ENCODE assay signal across 8 cellular contexts in genomic region chr1:7940745-7941436, GRCh38. TPM values are rescaled to one million over a fixed set of nuclear protein-coding genes. Genes with fewer than 3 reads are reported as not detected.
DNase-seq lines count a peak whose midpoint lies in the region; ATAC-seq and TF ChIP-seq lines count a peak whose summit lies in the region.

Gene TNFRSF9 (minus strand): TSS chr1:7940839. CDS start chr1:7939994, 845 bp downstream.

- ATAC-seq in activated naive CD8-positive, alpha-beta T cell treated with anti-CD3 and anti-CD28 coated beads, Interleukin-2, amount 50 U/mL, for 24 hours: peak; percentile 86

- peak; percentile 92 for DNase-seq in activated naive CD8-positive, alpha-beta T cell treated with anti-CD3 and anti-CD28 coated beads, Interleukin-2, amount 50 U/mL, for 24 hours
- DNase-seq in osteoblast (ENCODE audit: insufficient read length, low spot score, missing footprints): no peak
- DNase-seq in NCI-H2196 treated with DMSO at 0.1 percent for 48 hours (lab: John Stamatoyannopoulos, UW; ENCODE audit: unreplicated experiment): no peak
- no peak for DNase-seq in HuH-7 (ENCODE audit: low spot score)
- DNase-seq in NCI-H146 treated with DMSO at 0.1 percent for 48 hours (lab: John Stamatoyannopoulos, UW; ENCODE audit: unreplicated experiment): no peak
- no peak for DNase-seq in NCI-H1105 treated with DMSO at 0.1 percent for 48 hours (lab: John Stamatoyannopoulos, UW)

- H3K36me3 ChIP-seq in osteoblast (ENCODE audit: insufficient read depth, low read length): no peaks in the 10 kb centered on the region

- H3K36me3 Mint-ChIP-seq in activated naive CD8-positive, alpha-beta T cell treated with anti-CD3 and anti-CD28 coated beads, Interleukin-2, amount 50 U/mL, for 24 hours (ENCODE audit: low read depth): peaks cover 48% of the 10 kb centered on the region

- no peak within 1 kb of the TSS for H2AFZ ChIP-seq in osteoblast (ENCODE audit: low read length)

- no peaks in the 10 kb centered on the region for H3K9me3 ChIP-seq in osteoblast (ENCODE audit: low read depth, low read length)

- no peaks in the 10 kb centered on the region for H3K27me3 Mint-ChIP-seq in activated naive CD8-positive, alpha-beta T cell treated with anti-CD3 and anti-CD28 coated beads, Interleukin-2, amount 50 U/mL, for 24 hours

- H3K4me3 ChIP-seq in GM08714 (ENCODE audit: low read length): peak within 1 kb of the TSS; percentile 9
- H3K4me3 ChIP-seq in osteoblast (ENCODE audit: insufficient read depth, low read length): no peak within 1 kb of the TSS

- H3K4me1 ChIP-seq in osteoblast (ENCODE audit: insufficient read depth, low read length): peaks cover 19% of the 10 kb centered on the region

- intact Hi-C loops in T-helper 1 cell treated with Interleukin-12 subunit alpha and Interleukin-12 subunit beta and Interleukin-4 antibody, amounts not matched to agents 30 ng/mL and 1 ng/mL, for 36 hours (cut with micrococcal nuclease): loop anchor here (1.0 kb wide), 1 partner anchor 8 kb away; no protein-coding TSS in a partner anchor

- H3K27ac ChIP-seq in osteoblast (ENCODE audit: low read depth, low read length): no peak within 1 kb of the TSS

- H4K20me1 ChIP-seq in osteoblast (ENCODE audit: insufficient read depth, low read length): no peaks in the 10 kb centered on the region

- no peaks in the 10 kb centered on the region for H3K79me2 ChIP-seq in osteoblast (ENCODE audit: insufficient read depth, low read length)

- peak within 1 kb of the TSS; percentile 99 for H3K27ac Mint-ChIP-seq in activated naive CD8-positive, alpha-beta T cell treated with anti-CD3 and anti-CD28 coated beads, Interleukin-2, amount 50 U/mL, for 24 hours

- H3K9me3 Mint-ChIP-seq in activated naive CD8-positive, alpha-beta T cell treated with anti-CD3 and anti-CD28 coated beads, Interleukin-2, amount 50 U/mL, for 24 hours: peaks cover 3% of the 10 kb centered on the region

- H3K4me2 ChIP-seq in osteoblast (ENCODE audit: insufficient read depth, low read length): peak within 1 kb of the TSS; percentile 4

- H3K27me3 ChIP-seq in osteoblast (ENCODE audit: insufficient read depth, low read length): peaks cover 32% of the 10 kb centered on the region

- H3K4me1 Mint-ChIP-seq in activated naive CD8-positive, alpha-beta T cell treated with anti-CD3 and anti-CD28 coated beads, Interleukin-2, amount 50 U/mL, for 24 hours: peaks cover 64% of the 10 kb centered on the region

- TF ChIP-seq CTCF in osteoblast (IDR thresholded peaks at IDR 0.05; ENCODE audit: extremely low read depth, low read depth, low read length): no peak

- H3K4me3 Mint-ChIP-seq in activated naive CD8-positive, alpha-beta T cell treated with anti-CD3 and anti-CD28 coated beads, Interleukin-2, amount 50 U/mL, for 24 hours: peak within 1 kb of the TSS; percentile 93

RNA-seq across cellular contexts. Expression of gene TNFRSF9, which starts in this region (rescaled TPM):
- total RNA-seq in T-helper 1 cell treated with Interleukin-12 subunit alpha and Interleukin-12 subunit beta and Interleukin-4 antibody, amounts not matched to agents 30 ng/mL and 1 ng/mL, for 36 hours: 13.8 and 13.9 TPM in 2 replicates
- total RNA-seq in osteoblast: under 0.01 TPM in 2 replicates

Comparison
In these comparisons a context has a peak if more than half of its experiments do, and no peak if none do; other contexts are left out.
1. RNA of gene TNFRSF9 (total RNA-seq): 13.8 to 13.9 TPM in T-helper 1 cell treated with Interleukin-12 subunit alpha and Interleukin-12 subunit beta and Interleukin-4 antibody, amounts not matched to agents 30 ng/mL and 1 ng/mL, for 36 hours; under 0.01 TPM in osteoblast; every median in the first group is over 10 times any median in the second.